ENCODE assay signal across 1 cellular context in genomic region chr6:110287462-110288341, GRCh38.
TF ChIP-seq lines count a peak whose summit lies in the region.

No MANE protein-coding gene starts in this region.

TF ChIP-seq in H1, 55 proteins besides CTCF, POLR2A, EP300 and RAD21:
- TF ChIP-seq CEBPB (IDR thresholded peaks at IDR 0.05; ENCODE audit: low read depth, low read length) (no peak), TAF7 (optimal IDR thresholded peaks at IDR 0.05; ENCODE audit: borderline replicate concordance, low read depth, low read length) (no peak), CHD7 (IDR thresholded peaks at IDR 0.05; ENCODE audit: insufficient replicate concordance, low read length) (no peak), SUZ12 (IDR thresholded peaks at IDR 0.05; ENCODE audit: low read length) (no peak), GABPA (IDR thresholded peaks at IDR 0.05; ENCODE audit: borderline replicate concordance, insufficient read depth, low read length) (no peak), SP2 (IDR thresholded peaks at IDR 0.05; ENCODE audit: low read length) (no peak), JUN (IDR thresholded peaks at IDR 0.05; ENCODE audit: low read depth, low read length) (no peak), RNF2 (IDR thresholded peaks at IDR 0.05; ENCODE audit: borderline replicate concordance, low read depth, low read length, missing control alignments, poor library complexity, severe bottlenecking) (no peak), RFX5 (IDR thresholded peaks at IDR 0.05; ENCODE audit: borderline replicate concordance, low read depth, low read length) (no peak), SP4 (IDR thresholded peaks at IDR 0.05; ENCODE audit: low read length) (no peak), CTBP2 (IDR thresholded peaks at IDR 0.05; ENCODE audit: borderline replicate concordance, insufficient read depth, insufficient read length, low read length) (no peak), MAFK (IDR thresholded peaks at IDR 0.05; ENCODE audit: low read depth, low read length) (no peak), JUND (IDR thresholded peaks at IDR 0.05; ENCODE audit: low read length) (no peak), KDM1A (IDR thresholded peaks at IDR 0.05; ENCODE audit: borderline replicate concordance, low read length) (no peak), KDM4A (IDR thresholded peaks at IDR 0.05; ENCODE audit: low read depth, low read length, severe bottlenecking) (no peak)
